In genomic region chr3:177607596-177607995, GRCh38 we compare ENCODE assay signal across 21 cellular contexts.
DNase-seq lines count a peak whose midpoint lies in the region; ATAC-seq, FAIRE-seq and TF ChIP-seq lines count a peak whose summit lies in the region.
"Had no signal": no experiment of that assay in that cellular context is flagged by ENCODE, and none has a peak within 500 bp of the region (broad histone marks: within the 10 kb centered on the region; RNA-seq: fewer than 3 reads in every experiment).

No MANE protein-coding gene starts in this region.

- peak overlapping the region; percentile 11 to 78 (median 51) for H3K27ac Mint-ChIP-seq in nephron
- H3K27ac Mint-ChIP-seq: activated CD4-positive, alpha-beta T cell treated with anti-CD3 and anti-CD28 coated beads, Interleukin-2, amount 10 ng/mL, durations not matched to agents 7 days and 5 days; CD4-positive, alpha-beta T cell; HFFc6; memory B cell; natural killer cell treated with Interleukin-12 subunit alpha and Interleukin-12 subunit beta and Interleukin-15 and Interleukin-18, amount 100 ng/mL, for 72 hours had no signal

- H3K4me2 ChIP-seq in A549 = 0 out of 3 replicates have a peak overlapping the region, but pooled peaks have one; percentile 2
- H3K4me2 ChIP-seq in PC-9 = no peak overlapping the region

- H3K4me1 ChIP-seq in A549 (peaks cover 31% of the 10 kb centered on the region), PC-9 (replicated peaks; ENCODE audit: insufficient read depth) (peaks cover 51% of the 10 kb centered on the region), HAP-1 (peaks cover 12% of the 10 kb centered on the region)

- no peak for TF ChIP-seq EP300 in A549 (IDR thresholded peaks at IDR 0.05)

- H3K9me3 ChIP-seq in A549 (no peaks in the 10 kb centered on the region), PC-9 (ENCODE audit: insufficient read depth, low read depth) (peaks cover 22% of the 10 kb centered on the region; the same call in 1 of the 2 replicates), HAP-1 (no peaks in the 10 kb centered on the region)
- H3K9me3 ChIP-seq: testis had no signal

- H3K36me3 Mint-ChIP-seq in nephron (ENCODE audit: low read depth) = no peaks in the 10 kb centered on the region
- H3K36me3 Mint-ChIP-seq: memory B cell; natural killer cell treated with Interleukin-12 subunit alpha and Interleukin-12 subunit beta and Interleukin-15 and Interleukin-18, amount 100 ng/mL, for 72 hours had no signal

- peaks cover 3% of the 10 kb centered on the region for H3K9me3 Mint-ChIP-seq in nephron
- H3K9me3 Mint-ChIP-seq: HFFc6; natural killer cell treated with Interleukin-12 subunit alpha and Interleukin-12 subunit beta and Interleukin-15 and Interleukin-18, amount 100 ng/mL, for 72 hours had no signal

- no peaks in the 10 kb centered on the region for H4K20me1 ChIP-seq in PC-9 (ENCODE audit: insufficient read depth)

- H3K27me3 Mint-ChIP-seq in nephron (ENCODE audit: low read depth) = peaks cover 3% of the 10 kb centered on the region
- H3K27me3 Mint-ChIP-seq: activated CD4-positive, alpha-beta T cell treated with anti-CD3 and anti-CD28 coated beads, Interleukin-2, amount 10 ng/mL, durations not matched to agents 7 days and 5 days; CD4-positive, alpha-beta T cell; memory B cell; natural killer cell treated with Interleukin-12 subunit alpha and Interleukin-12 subunit beta and Interleukin-15 and Interleukin-18, amount 100 ng/mL, for 72 hours had no signal

- H3F3A ChIP-seq in PC-9 (ENCODE audit: insufficient read depth, low read depth) = peaks cover 29% of the 10 kb centered on the region

- no peak for TF ChIP-seq POLR2A in A549 (IDR thresholded peaks at IDR 0.05; ENCODE audit: low read length)

- H2AFZ ChIP-seq in PC-9 = no peak overlapping the region

- H3K4me3 Mint-ChIP-seq in nephron = no peak overlapping the region
- H3K4me3 Mint-ChIP-seq: activated CD4-positive, alpha-beta T cell treated with anti-CD3 and anti-CD28 coated beads, Interleukin-2, amount 10 ng/mL, durations not matched to agents 7 days and 5 days; CD4-positive, alpha-beta T cell; HFFc6; memory B cell; natural killer cell treated with Interleukin-12 subunit alpha and Interleukin-12 subunit beta and Interleukin-15 and Interleukin-18, amount 100 ng/mL, for 72 hours had no signal

- no peak overlapping the region for H3K4me3 ChIP-seq in A549
- no peak overlapping the region for H3K4me3 ChIP-seq in PC-9
- H3K4me3 ChIP-seq in HAP-1 = no peak overlapping the region
- H3K4me3 ChIP-seq: cardiac muscle cell, testis had no signal

- ATAC-seq in A549 = no peak
- no peak for ATAC-seq in HG03342 (IDR thresholded peaks at IDR 0.05; ENCODE audit: unreplicated experiment)
- ATAC-seq: natural killer cell treated with Interleukin-12 subunit alpha and Interleukin-12 subunit beta and Interleukin-15 and Interleukin-18, amount 100 ng/mL, for 72 hours had no signal

- peaks cover 69% of the 10 kb centered on the region for H3K4me1 Mint-ChIP-seq in nephron

- TF ChIP-seq CTCF in A549 (IDR thresholded peaks at IDR 0.05) = no peak
- no peak for TF ChIP-seq CTCF in nephron (IDR thresholded peaks at IDR 0.05; ENCODE audit: unreplicated experiment in 3 of 3)
- TF ChIP-seq CTCF in PC-9 (conservative IDR thresholded peaks at IDR 0.05) = no peak

- H3K27me3 ChIP-seq in PC-9 (ENCODE audit: insufficient read depth, low read depth) (no peaks in the 10 kb centered on the region), HAP-1 (ENCODE audit: low read depth) (no peaks in the 10 kb centered on the region)
- H3K27me3 ChIP-seq: cardiac muscle cell, testis had no signal

- CTCF ChIA-PET in A549 (lab: Yijun Ruan, JAX) (interaction anchor here (1.7 kb wide), 1 partner anchor 16 kb away, joined by 6 read pairs; no protein-coding TSS in a partner anchor), PC-9 (lab: Charles Lee) (no interaction called here)

- peak overlapping the region in 1 of 2 experiments; percentile 24; a peak in 1 of 6 replicates for H3K27ac ChIP-seq in A549
- H3K27ac ChIP-seq in PC-9 = no peak overlapping the region
- H3K27ac ChIP-seq: cardiac muscle cell, RWPE1, testis had no signal

- intact Hi-C loops in PC-9 (cut with micrococcal nuclease; ENCODE audit: unreplicated experiment) = no loop called here

- H3K36me3 ChIP-seq in PC-9 (ENCODE audit: low read depth) = no peaks in the 10 kb centered on the region
- no peaks in the 10 kb centered on the region for H3K36me3 ChIP-seq in HAP-1 (replicated peaks)
- H3K36me3 ChIP-seq: cardiac muscle cell had no signal

- 87% methylated on average over 5 of the region's 5 CpGs for WGBS in A549 (ENCODE audit: missing lambda C conversion rate)

- in situ Hi-C loops in HAP-1 (cut with MboI; ENCODE audit: low sequenced_read_pairs) = no loop called here

- no peaks in the 10 kb centered on the region for H3K79me2 ChIP-seq in PC-9 (ENCODE audit: low read depth)

- FAIRE-seq in A549 (lab: Jason Lieb, UNC) = no peak
- FAIRE-seq: frontal cortex had no signal

- POLR2A ChIA-PET in A549 (lab: Yijun Ruan, JAX) = no interaction called here
- POLR2A ChIA-PET in PC-9 (lab: Charles Lee; ENCODE audit: unreplicated experiment) = no interaction called here

- DNase-seq in A549 (ENCODE audit: low read depth in 1 of 2, low spot score in 1 of 2) = no peak
- peak; percentile 90 for DNase-seq in NCI-H146 (lab: John Stamatoyannopoulos, UW)
- DNase-seq in SHP77 (lab: John Stamatoyannopoulos, UW) = peak; percentile 53 to 66
- no peak for DNase-seq in PC-9
- DNase-seq in cerebellum (ENCODE audit: low spot score) = no peak
- no peak for DNase-seq in HAP-1 (ENCODE audit: low spot score in 2 of 2)
- DNase-seq: activated CD4-positive, alpha-beta T cell treated with anti-CD3 and anti-CD28 coated beads, Interleukin-2, amount 10 ng/mL, durations not matched to agents 7 days and 5 days; activated gamma-delta T cell; CD4-positive, alpha-beta T cell; DND-41; HFFc6; MM.1S; NCI-H2107; testis had no signal

- 0 out of 2 replicates have a peak, but pooled peaks cover 3% of the 10 kb centered on the region for H3K9me2 ChIP-seq in PC-9 (ENCODE audit: insufficient read depth)

- TF ChIP-seq RAD21 in A549 (conservative IDR thresholded peaks at IDR 0.05 in 1 of 2, IDR thresholded peaks at IDR 0.05 in 1 of 2) = no peak

- no TSS peak for BruUV-seq in PC-9 (replicated peaks; lab: Mats Ljungman, UMichigan)

TF ChIP-seq in A549, 52 proteins besides CTCF, POLR2A, EP300 and RAD21:
- TF ChIP-seq EHF (CRISPR knock-in tag; IDR thresholded peaks at IDR 0.05) (no peak), HMGXB4 (CRISPR knock-in tag; IDR thresholded peaks at IDR 0.05; ENCODE audit: borderline replicate concordance) (no peak), MAX (IDR thresholded peaks at IDR 0.05) (no peak), CBX8 (IDR thresholded peaks at IDR 0.05) (no peak), SMC3 (IDR thresholded peaks at IDR 0.05) (no peak), JUN (IDR thresholded peaks at IDR 0.05) (no peak), HDAC2 (IDR thresholded peaks at IDR 0.05) (no peak), PBX3 (IDR thresholded peaks at IDR 0.05) (no peak), PHF8 (IDR thresholded peaks at IDR 0.05; ENCODE audit: borderline replicate concordance, low read depth) (no peak), CBX2 (IDR thresholded peaks at IDR 0.05; ENCODE audit: borderline replicate concordance, low read depth) (no peak), GATA3 (IDR thresholded peaks at IDR 0.05; ENCODE audit: borderline replicate concordance) (no peak), FOSL2 (IDR thresholded peaks at IDR 0.05) (no peak), FOSL2 (CRISPR knock-in tag; IDR thresholded peaks at IDR 0.05) (no peak)

Comparison
In these comparisons a context has a peak if more than half of its experiments do, and no peak if none do; other contexts are left out.
1. DNase-seq: peak in NCI-H146 (single experiment) and SHP77 (2 of 2); none in A549 (0 of 2), PC-9 (0 of 2), cerebellum (single experiment) and HAP-1 (0 of 2).